ENCODE assay signal across 8 cellular contexts in genomic region chr5:172640822-172641358, GRCh38. TPM values are rescaled to one million over a fixed set of nuclear protein-coding genes. Genes with fewer than 3 reads are reported as not detected.
DNase-seq lines count a peak whose midpoint lies in the region; FAIRE-seq and TF ChIP-seq lines count a peak whose summit lies in the region.

NEURL1B (plus strand) TSS chr5:172641263; CDS start chr5:172641407, 144 bp downstream.

- no peak within 1 kb of the TSS for H3K27ac ChIP-seq in PC-9
- H3K27ac ChIP-seq in tibial nerve: peak within 1 kb of the TSS; percentile 87 to 99 (median 93)

- peak in 1 of 2 donors; percentile 73 for TF ChIP-seq EP300 in tibial nerve (IDR thresholded peaks at IDR 0.05)

- POLR2A ChIA-PET in PC-9 (lab: Charles Lee; ENCODE audit: unreplicated experiment): no interaction called here

- peak within 1 kb of the TSS; percentile 80 for H2AFZ ChIP-seq in PC-9

- no peaks in the 10 kb centered on the region for H3K36me3 Mint-ChIP-seq in activated naive CD4-positive, alpha-beta T cell treated with anti-CD3 and anti-CD28 coated beads, Interleukin-2, amount 10 ng/mL, durations not matched to agents 7 days and 5 days
- H3K36me3 Mint-ChIP-seq in nephron progenitor cell (ENCODE audit: low read depth): no peaks in the 10 kb centered on the region

- peaks cover 80% of the 10 kb centered on the region for H3K27me3 Mint-ChIP-seq in activated naive CD4-positive, alpha-beta T cell treated with anti-CD3 and anti-CD28 coated beads, Interleukin-2, amount 10 ng/mL, durations not matched to agents 7 days and 5 days
- peaks cover 67% of the 10 kb centered on the region for H3K27me3 Mint-ChIP-seq in nephron progenitor cell (ENCODE audit: low read depth, poor library complexity)

- H3K4me1 ChIP-seq in PC-9 (replicated peaks; ENCODE audit: insufficient read depth): peaks cover 7% of the 10 kb centered on the region; the same call in 1 of the 2 replicates
- H3K4me1 ChIP-seq in tibial nerve: peaks cover 0 to 57% (median 25%) of the 10 kb centered on the region in 4 donors

- DNase-seq in NCI-H2081 (lab: John Stamatoyannopoulos, UW) (peak; percentile 77 to 82), NCI-H2081 treated with DMSO at 0.1 percent for 48 hours (lab: John Stamatoyannopoulos, UW) (no peak), HTR-8/SVneo (ENCODE audit: insufficient read length, low spot score) (peak; percentile 86), PC-9 (peak in 1 of 2 experiments; percentile 81), germinal center (ENCODE audit: low spot score) (peak; percentile 90), nephron progenitor cell (peak; percentile 89), tibial nerve (ENCODE audit: low spot score in 2 of 2) (peak; percentile 55 to 65)
- DNase-seq in activated naive CD4-positive, alpha-beta T cell treated with anti-CD3 and anti-CD28 coated beads, Interleukin-2, amount 10 ng/mL, durations not matched to agents 7 days and 5 days: peak; percentile 81

- H3K9me3 ChIP-seq in PC-9 (ENCODE audit: insufficient read depth, low read depth) (no peaks in the 10 kb centered on the region), tibial nerve (no peaks in the 10 kb centered on the region)

- peak within 1 kb of the TSS; percentile 67 for H3K4me3 Mint-ChIP-seq in activated naive CD4-positive, alpha-beta T cell treated with anti-CD3 and anti-CD28 coated beads, Interleukin-2, amount 10 ng/mL, durations not matched to agents 7 days and 5 days
- H3K4me3 Mint-ChIP-seq in nephron progenitor cell: peak within 1 kb of the TSS; percentile 72

- no peaks in the 10 kb centered on the region for H4K20me1 ChIP-seq in PC-9 (ENCODE audit: insufficient read depth)

- no TSS peak for BruUV-seq in PC-9 (replicated peaks; lab: Mats Ljungman, UMichigan)

- H3K4me1 Mint-ChIP-seq in activated naive CD4-positive, alpha-beta T cell treated with anti-CD3 and anti-CD28 coated beads, Interleukin-2, amount 10 ng/mL, durations not matched to agents 7 days and 5 days: peaks cover 34% of the 10 kb centered on the region
- peaks cover 45% of the 10 kb centered on the region for H3K4me1 Mint-ChIP-seq in nephron progenitor cell

- H3K9me3 Mint-ChIP-seq in activated naive CD4-positive, alpha-beta T cell treated with anti-CD3 and anti-CD28 coated beads, Interleukin-2, amount 10 ng/mL, durations not matched to agents 7 days and 5 days: no peaks in the 10 kb centered on the region
- H3K9me3 Mint-ChIP-seq in nephron progenitor cell: no peaks in the 10 kb centered on the region

- no peaks in the 10 kb centered on the region for H3K79me2 ChIP-seq in PC-9 (ENCODE audit: low read depth)

- CTCF ChIA-PET in PC-9 (lab: Charles Lee): no interaction called here
- CTCF ChIA-PET in activated naive CD4-positive, alpha-beta T cell treated with anti-CD3 and anti-CD28 coated beads, Interleukin-2, amount 10 ng/mL, durations not matched to agents 7 days and 5 days (lab: Charles Lee): interaction anchor here (3.1 kb wide), 1 partner anchor 57 kb away, joined by 13 read pairs; no protein-coding TSS in a partner anchor

- TF ChIP-seq CTCF in PC-9 (conservative IDR thresholded peaks at IDR 0.05) (no peak), nephron progenitor cell (IDR thresholded peaks at IDR 0.05) (no peak), tibial nerve (IDR thresholded peaks at IDR 0.05) (peak in 2 of 5 experiments; percentile 10 to 39)

- H3K36me3 ChIP-seq in PC-9 (ENCODE audit: low read depth) (no peaks in the 10 kb centered on the region), tibial nerve (no peaks in the 10 kb centered on the region)

- H3K4me2 ChIP-seq in PC-9: peak within 1 kb of the TSS; percentile 83

- 0 to 2% methylated on average over 16 to 25 of the region's 54 CpGs for WGBS in tibial nerve, 2 donors

- peak in 1 of 2 donors; percentile 70 for TF ChIP-seq POLR2A in tibial nerve (IDR thresholded peaks at IDR 0.05)

- intact Hi-C loops in PC-9 (cut with micrococcal nuclease; ENCODE audit: unreplicated experiment): loop anchor here (1.0 to 5.0 kb wide), 2 partner anchors 56 to 164 kb away; no protein-coding TSS in a partner anchor

- H3K4me3 ChIP-seq in PC-9 (peak within 1 kb of the TSS; percentile 55), tibial nerve (peak within 1 kb of the TSS; percentile 64 to 95 (median 84))

- H3K27me3 ChIP-seq in PC-9 (ENCODE audit: insufficient read depth, low read depth): no peaks in the 10 kb centered on the region
- H3K27me3 ChIP-seq in tibial nerve: no peaks in the 10 kb centered on the region

- no peaks in the 10 kb centered on the region for H3K9me2 ChIP-seq in PC-9 (ENCODE audit: insufficient read depth)

- FAIRE-seq in HTR-8/SVneo (lab: Jason Lieb, UNC): peak; percentile 57

- H3K27ac Mint-ChIP-seq in activated naive CD4-positive, alpha-beta T cell treated with anti-CD3 and anti-CD28 coated beads, Interleukin-2, amount 10 ng/mL, durations not matched to agents 7 days and 5 days: no peak within 1 kb of the TSS
- H3K27ac Mint-ChIP-seq in nephron progenitor cell: no peak within 1 kb of the TSS

- H3F3A ChIP-seq in PC-9 (ENCODE audit: insufficient read depth, low read depth): peaks cover 6% of the 10 kb centered on the region; the same call in 1 of the 2 replicates

RNA-seq across cellular contexts. Expression of gene NEURL1B, which starts in this region (rescaled TPM):
- total RNA-seq in PC-9 (2021) (14.3 and 20.4 TPM in 2 replicates), tibial nerve (10 to 100 TPM; 33.6 to 98.8 (median 93.2) TPM)
